In the genomic region with DNA sequence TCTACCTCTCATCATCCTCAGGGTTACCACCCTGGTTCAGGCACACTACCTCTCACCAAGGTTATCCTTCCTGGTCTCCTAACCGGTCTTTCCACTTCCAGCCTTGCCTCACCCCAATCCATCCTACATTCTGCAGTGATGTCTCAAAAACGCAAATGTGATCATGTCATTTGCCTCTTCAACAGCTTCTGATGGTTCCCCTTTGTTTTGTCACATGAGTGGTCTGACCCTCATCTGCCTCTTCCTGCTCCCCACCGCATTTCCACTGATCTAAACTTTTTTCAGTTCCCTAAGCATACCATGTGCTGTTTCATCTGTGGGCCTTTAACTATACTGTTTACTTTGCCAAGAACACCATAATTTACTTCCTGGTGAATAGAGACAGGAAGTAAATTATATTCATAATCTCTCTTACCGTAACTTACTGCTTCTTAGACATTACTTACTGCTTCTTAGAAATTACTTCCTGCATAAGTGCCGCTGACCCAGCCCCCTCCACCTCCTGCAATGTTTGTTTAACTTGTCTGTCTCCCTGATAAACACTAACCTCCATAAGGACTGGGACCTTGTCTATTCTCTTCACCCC, we compare ENCODE assay signal across 1 cellular context.
TF ChIP-seq lines count a peak whose summit lies in the region.

No MANE protein-coding gene starts in this region.

TF ChIP-seq in H1, 55 proteins besides CTCF, POLR2A, EP300 and RAD21 (continued from another document):
- TF ChIP-seq RBBP5 (IDR thresholded peaks at IDR 0.05; ENCODE audit: borderline replicate concordance, low read depth, low read length) (no peak), SP4 (IDR thresholded peaks at IDR 0.05; ENCODE audit: low read length) (no peak), NANOG (IDR thresholded peaks at IDR 0.05; ENCODE audit: insufficient read depth, low read depth, low read length, poor library complexity, severe bottlenecking) (no peak), HDAC2 (IDR thresholded peaks at IDR 0.05; ENCODE audit: borderline replicate concordance in 1 of 2, low read depth in 2 of 2, low read length in 2 of 2) (no peak), TEAD4 (IDR thresholded peaks at IDR 0.05; ENCODE audit: low read depth, low read length) (no peak), RXRA (IDR thresholded peaks at IDR 0.05; ENCODE audit: insufficient read depth, low read depth, low read length) (no peak), JUN (IDR thresholded peaks at IDR 0.05; ENCODE audit: low read depth, low read length) (no peak), EZH2 (IDR thresholded peaks at IDR 0.05; ENCODE audit: low read depth, low read length, severe bottlenecking) (no peak), SIX5 (IDR thresholded peaks at IDR 0.05; ENCODE audit: low read depth, low read length) (no peak), MAX (IDR thresholded peaks at IDR 0.05) (no peak), BRCA1 (IDR thresholded peaks at IDR 0.05; ENCODE audit: low read depth, low read length) (no peak), TCF12 (IDR thresholded peaks at IDR 0.05; ENCODE audit: low read depth, low read length) (no peak)
- TF ChIP-seq, protein P1, sequence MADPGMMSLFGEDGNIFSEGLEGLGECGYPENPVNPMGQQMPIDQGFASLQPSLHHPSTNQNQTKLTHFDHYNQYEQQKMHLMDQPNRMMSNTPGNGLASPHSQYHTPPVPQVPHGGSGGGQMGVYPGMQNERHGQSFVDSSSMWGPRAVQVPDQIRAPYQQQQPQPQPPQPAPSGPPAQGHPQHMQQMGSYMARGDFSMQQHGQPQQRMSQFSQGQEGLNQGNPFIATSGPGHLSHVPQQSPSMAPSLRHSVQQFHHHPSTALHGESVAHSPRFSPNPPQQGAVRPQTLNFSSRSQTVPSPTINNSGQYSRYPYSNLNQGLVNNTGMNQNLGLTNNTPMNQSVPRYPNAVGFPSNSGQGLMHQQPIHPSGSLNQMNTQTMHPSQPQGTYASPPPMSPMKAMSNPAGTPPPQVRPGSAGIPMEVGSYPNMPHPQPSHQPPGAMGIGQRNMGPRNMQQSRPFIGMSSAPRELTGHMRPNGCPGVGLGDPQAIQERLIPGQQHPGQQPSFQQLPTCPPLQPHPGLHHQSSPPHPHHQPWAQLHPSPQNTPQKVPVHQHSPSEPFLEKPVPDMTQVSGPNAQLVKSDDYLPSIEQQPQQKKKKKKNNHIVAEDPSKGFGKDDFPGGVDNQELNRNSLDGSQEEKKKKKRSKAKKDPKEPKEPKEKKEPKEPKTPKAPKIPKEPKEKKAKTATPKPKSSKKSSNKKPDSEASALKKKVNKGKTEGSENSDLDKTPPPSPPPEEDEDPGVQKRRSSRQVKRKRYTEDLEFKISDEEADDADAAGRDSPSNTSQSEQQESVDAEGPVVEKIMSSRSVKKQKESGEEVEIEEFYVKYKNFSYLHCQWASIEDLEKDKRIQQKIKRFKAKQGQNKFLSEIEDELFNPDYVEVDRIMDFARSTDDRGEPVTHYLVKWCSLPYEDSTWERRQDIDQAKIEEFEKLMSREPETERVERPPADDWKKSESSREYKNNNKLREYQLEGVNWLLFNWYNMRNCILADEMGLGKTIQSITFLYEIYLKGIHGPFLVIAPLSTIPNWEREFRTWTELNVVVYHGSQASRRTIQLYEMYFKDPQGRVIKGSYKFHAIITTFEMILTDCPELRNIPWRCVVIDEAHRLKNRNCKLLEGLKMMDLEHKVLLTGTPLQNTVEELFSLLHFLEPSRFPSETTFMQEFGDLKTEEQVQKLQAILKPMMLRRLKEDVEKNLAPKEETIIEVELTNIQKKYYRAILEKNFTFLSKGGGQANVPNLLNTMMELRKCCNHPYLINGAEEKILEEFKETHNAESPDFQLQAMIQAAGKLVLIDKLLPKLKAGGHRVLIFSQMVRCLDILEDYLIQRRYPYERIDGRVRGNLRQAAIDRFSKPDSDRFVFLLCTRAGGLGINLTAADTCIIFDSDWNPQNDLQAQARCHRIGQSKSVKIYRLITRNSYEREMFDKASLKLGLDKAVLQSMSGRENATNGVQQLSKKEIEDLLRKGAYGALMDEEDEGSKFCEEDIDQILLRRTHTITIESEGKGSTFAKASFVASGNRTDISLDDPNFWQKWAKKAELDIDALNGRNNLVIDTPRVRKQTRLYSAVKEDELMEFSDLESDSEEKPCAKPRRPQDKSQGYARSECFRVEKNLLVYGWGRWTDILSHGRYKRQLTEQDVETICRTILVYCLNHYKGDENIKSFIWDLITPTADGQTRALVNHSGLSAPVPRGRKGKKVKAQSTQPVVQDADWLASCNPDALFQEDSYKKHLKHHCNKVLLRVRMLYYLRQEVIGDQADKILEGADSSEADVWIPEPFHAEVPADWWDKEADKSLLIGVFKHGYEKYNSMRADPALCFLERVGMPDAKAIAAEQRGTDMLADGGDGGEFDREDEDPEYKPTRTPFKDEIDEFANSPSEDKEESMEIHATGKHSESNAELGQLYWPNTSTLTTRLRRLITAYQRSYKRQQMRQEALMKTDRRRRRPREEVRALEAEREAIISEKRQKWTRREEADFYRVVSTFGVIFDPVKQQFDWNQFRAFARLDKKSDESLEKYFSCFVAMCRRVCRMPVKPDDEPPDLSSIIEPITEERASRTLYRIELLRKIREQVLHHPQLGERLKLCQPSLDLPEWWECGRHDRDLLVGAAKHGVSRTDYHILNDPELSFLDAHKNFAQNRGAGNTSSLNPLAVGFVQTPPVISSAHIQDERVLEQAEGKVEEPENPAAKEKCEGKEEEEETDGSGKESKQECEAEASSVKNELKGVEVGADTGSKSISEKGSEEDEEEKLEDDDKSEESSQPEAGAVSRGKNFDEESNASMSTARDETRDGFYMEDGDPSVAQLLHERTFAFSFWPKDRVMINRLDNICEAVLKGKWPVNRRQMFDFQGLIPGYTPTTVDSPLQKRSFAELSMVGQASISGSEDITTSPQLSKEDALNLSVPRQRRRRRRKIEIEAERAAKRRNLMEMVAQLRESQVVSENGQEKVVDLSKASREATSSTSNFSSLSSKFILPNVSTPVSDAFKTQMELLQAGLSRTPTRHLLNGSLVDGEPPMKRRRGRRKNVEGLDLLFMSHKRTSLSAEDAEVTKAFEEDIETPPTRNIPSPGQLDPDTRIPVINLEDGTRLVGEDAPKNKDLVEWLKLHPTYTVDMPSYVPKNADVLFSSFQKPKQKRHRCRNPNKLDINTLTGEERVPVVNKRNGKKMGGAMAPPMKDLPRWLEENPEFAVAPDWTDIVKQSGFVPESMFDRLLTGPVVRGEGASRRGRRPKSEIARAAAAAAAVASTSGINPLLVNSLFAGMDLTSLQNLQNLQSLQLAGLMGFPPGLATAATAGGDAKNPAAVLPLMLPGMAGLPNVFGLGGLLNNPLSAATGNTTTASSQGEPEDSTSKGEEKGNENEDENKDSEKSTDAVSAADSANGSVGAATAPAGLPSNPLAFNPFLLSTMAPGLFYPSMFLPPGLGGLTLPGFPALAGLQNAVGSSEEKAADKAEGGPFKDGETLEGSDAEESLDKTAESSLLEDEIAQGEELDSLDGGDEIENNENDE (IDR thresholded peaks at IDR 0.05; ENCODE audit: insufficient replicate concordance, low read length): no peak
